11 cellular contexts compared by ENCODE assay signal in genomic region chr17:40726919-40727318, GRCh38. TPM values are rescaled to one million over a fixed set of nuclear protein-coding genes. Genes with fewer than 3 reads are reported as not detected.
DNase-seq lines count a peak whose midpoint lies in the region; ATAC-seq and TF ChIP-seq lines count a peak whose summit lies in the region.
"Had no signal": no experiment of that assay in that cellular context is flagged by ENCODE, and none has a peak within 500 bp of the region (broad histone marks: within the 10 kb centered on the region; RNA-seq: fewer than 3 reads in every experiment).

No MANE protein-coding gene starts in this region.

- DNase-seq in CD8-positive, alpha-beta T cell, result no peak
- peak; percentile 7 for DNase-seq in LHCN-M2 (ENCODE audit: low read depth)
- DNase-seq in brain microvascular endothelial cell, result no peak
- no peak for DNase-seq in lower lobe of right lung
- no peak for DNase-seq in activated naive CD4-positive, alpha-beta T cell treated with anti-CD3 and anti-CD28 coated beads, Interleukin-2, amount 50 U/mL, for 72 hours (ENCODE audit: low spot score in 2 of 2)
- DNase-seq in AG20443 (ENCODE audit: low spot score), result no peak
- DNase-seq: activated CD4-positive, CD25-positive, alpha-beta regulatory T cell treated with anti-CD3 and anti-CD28 coated beads, Interleukin-2, amount 50 U/mL, for 72 hours; NCI-H2081 treated with DMSO at 0.1 percent for 48 hours had no signal

- no peaks in the 10 kb centered on the region for H3K4me1 ChIP-seq in CD8-positive, alpha-beta T cell (ENCODE audit: insufficient read depth, low read length)
- H3K4me1 ChIP-seq in lower lobe of right lung, result no peaks in the 10 kb centered on the region
- H3K4me1 ChIP-seq: ascending aorta had no signal

- intact Hi-C loops in CD8-positive, alpha-beta T cell (cut with DNase I, micrococcal nuclease), result loop anchor here (1.0 to 10.0 kb wide), 5 partner anchors 107 to 370 kb away; no protein-coding TSS in a partner anchor
- intact Hi-C loops in lower lobe of right lung (cut with DNase I), result no loop called here

- H3K27me3 Mint-ChIP-seq in CD8-positive, alpha-beta T cell (ENCODE audit: low read depth), result peaks cover 25% of the 10 kb centered on the region

- no peaks in the 10 kb centered on the region for H3K9me3 Mint-ChIP-seq in CD8-positive, alpha-beta T cell
- no peaks in the 10 kb centered on the region for H3K9me3 Mint-ChIP-seq in activated naive CD4-positive, alpha-beta T cell treated with anti-CD3 and anti-CD28 coated beads, Interleukin-2, amount 50 U/mL, for 72 hours

- ATAC-seq in CD8-positive, alpha-beta T cell, result peak; percentile 29
- peak in 1 of 2 donors; percentile 70 for ATAC-seq in lower lobe of right lung
- ATAC-seq in HG02852 (IDR thresholded peaks at IDR 0.05; ENCODE audit: unreplicated experiment), result no peak
- no peak for ATAC-seq in activated naive CD4-positive, alpha-beta T cell treated with anti-CD3 and anti-CD28 coated beads, Interleukin-2, amount 50 U/mL, for 72 hours
- ATAC-seq in HG03342 (IDR thresholded peaks at IDR 0.05; ENCODE audit: unreplicated experiment), result no peak

- no peak overlapping the region for H3K4me3 ChIP-seq in CD8-positive, alpha-beta T cell (ENCODE audit: low read depth, low read length)
- H3K4me3 ChIP-seq in brain microvascular endothelial cell (ENCODE audit: low read depth, low read length) (no peak overlapping the region), lower lobe of right lung (no peak overlapping the region)
- H3K4me3 ChIP-seq: ascending aorta had no signal

- CTCF ChIA-PET in CD8-positive, alpha-beta T cell (lab: Charles Lee), result interaction anchor here (1.1 to 1.3 kb wide), 3 partner anchors 9 to 111 kb away, joined by 5 to 10 read pairs (median 7); no protein-coding TSS in a partner anchor

- in situ Hi-C loops in brain microvascular endothelial cell (cut with HindIII; ENCODE audit: low pct_ligation_motif_present, low sequenced_read_pairs), result no loop called here

- H3K4me1 Mint-ChIP-seq in CD8-positive, alpha-beta T cell (ENCODE audit: low read depth), result no peaks in the 10 kb centered on the region

- no peaks in the 10 kb centered on the region for H3K9me3 ChIP-seq in CD8-positive, alpha-beta T cell (ENCODE audit: low read length)
- no peaks in the 10 kb centered on the region for H3K9me3 ChIP-seq in lower lobe of right lung
- H3K9me3 ChIP-seq: ascending aorta had no signal

- no peaks in the 10 kb centered on the region for H3K36me3 ChIP-seq in CD8-positive, alpha-beta T cell (ENCODE audit: insufficient read depth, low read length)
- no peaks in the 10 kb centered on the region for H3K36me3 ChIP-seq in brain microvascular endothelial cell (replicated peaks)
- H3K36me3 ChIP-seq in lower lobe of right lung, result no peaks in the 10 kb centered on the region
- H3K36me3 ChIP-seq: ascending aorta had no signal

- H3K36me3 Mint-ChIP-seq in CD8-positive, alpha-beta T cell, result no peaks in the 10 kb centered on the region
- no peaks in the 10 kb centered on the region for H3K36me3 Mint-ChIP-seq in activated naive CD4-positive, alpha-beta T cell treated with anti-CD3 and anti-CD28 coated beads, Interleukin-2, amount 50 U/mL, for 72 hours

- POLR2A ChIA-PET in CD8-positive, alpha-beta T cell (lab: Charles Lee), result interaction anchor here (0.9 to 1.1 kb wide), 3 partner anchors 9 to 163 kb away, joined by 3 read pairs; no protein-coding TSS in a partner anchor

- H3K27ac Mint-ChIP-seq in CD8-positive, alpha-beta T cell, result no peak overlapping the region
- H3K27ac Mint-ChIP-seq in activated naive CD4-positive, alpha-beta T cell treated with anti-CD3 and anti-CD28 coated beads, Interleukin-2, amount 50 U/mL, for 72 hours, result no peak overlapping the region

- no peak overlapping the region for H3K27ac ChIP-seq in CD8-positive, alpha-beta T cell (ENCODE audit: low read depth, low read length)
- H3K27ac ChIP-seq in brain microvascular endothelial cell (no peak overlapping the region), lower lobe of right lung (no peak overlapping the region)
- H3K27ac ChIP-seq: ascending aorta had no signal

- peak; percentile 56 for TF ChIP-seq CTCF in CD8-positive, alpha-beta T cell (IDR thresholded peaks at IDR 0.05)
- TF ChIP-seq CTCF in brain microvascular endothelial cell (IDR thresholded peaks at IDR 0.05; ENCODE audit: low read depth, low read length, missing control alignments) (peak; percentile 38), lower lobe of right lung (IDR thresholded peaks at IDR 0.05) (peak; percentile 41)

- no peak overlapping the region for H3K4me3 Mint-ChIP-seq in CD8-positive, alpha-beta T cell

- H3K27me3 ChIP-seq in CD8-positive, alpha-beta T cell (ENCODE audit: insufficient read depth, low read length), result no peaks in the 10 kb centered on the region
- H3K27me3 ChIP-seq in brain microvascular endothelial cell (replicated peaks) (peaks cover 4% of the 10 kb centered on the region), lower lobe of right lung (ENCODE audit: low read depth) (no peaks in the 10 kb centered on the region)
- H3K27me3 ChIP-seq: ascending aorta had no signal

RNA-seq across cellular contexts. Expression of gene KRT24, which starts 23.4 kb away (rescaled TPM):
- total RNA-seq in CD8-positive, alpha-beta T cell, result not detected
- total RNA-seq in LHCN-M2 (2014; rRNA removed) (not detected in 2 replicates), lower lobe of right lung (not detected)
- not detected for polyA plus RNA-seq in LHCN-M2 (2012)
- not detected for total RNA-seq in activated naive CD4-positive, alpha-beta T cell treated with anti-CD3 and anti-CD28 coated beads, Interleukin-2, amount 50 U/mL, for 72 hours
- total RNA-seq: ascending aorta had no signal

RNA-seq across cellular contexts. Expression of gene KRT25, which starts 28.2 kb away (rescaled TPM):
- total RNA-seq in CD8-positive, alpha-beta T cell, result not detected
- total RNA-seq in LHCN-M2 (2014; rRNA removed) (not detected in 2 replicates), lower lobe of right lung (not detected)
- not detected for polyA plus RNA-seq in LHCN-M2 (2012)
- not detected for total RNA-seq in activated naive CD4-positive, alpha-beta T cell treated with anti-CD3 and anti-CD28 coated beads, Interleukin-2, amount 50 U/mL, for 72 hours
- total RNA-seq: ascending aorta had no signal

RNA-seq across cellular contexts. Expression of gene KRT26, which starts 45.1 kb away (rescaled TPM):
- total RNA-seq in CD8-positive, alpha-beta T cell, result not detected
- not detected in 2 replicates for total RNA-seq in LHCN-M2 (2014; rRNA removed)
- polyA plus RNA-seq in LHCN-M2 (2012), result not detected
- total RNA-seq in lower lobe of right lung, result not detected
- total RNA-seq in activated naive CD4-positive, alpha-beta T cell treated with anti-CD3 and anti-CD28 coated beads, Interleukin-2, amount 50 U/mL, for 72 hours, result not detected
- total RNA-seq: ascending aorta had no signal

RNA-seq across cellular contexts. Expression of gene KRT27, which starts 55.4 kb away (rescaled TPM):
- total RNA-seq in CD8-positive, alpha-beta T cell, result not detected
- total RNA-seq in LHCN-M2 (2014; rRNA removed) (not detected in 2 replicates), lower lobe of right lung (not detected)
- not detected for polyA plus RNA-seq in LHCN-M2 (2012)
- not detected for total RNA-seq in activated naive CD4-positive, alpha-beta T cell treated with anti-CD3 and anti-CD28 coated beads, Interleukin-2, amount 50 U/mL, for 72 hours
- total RNA-seq: ascending aorta had no signal
